ENCODE assay signal across 24 cellular contexts in genomic region chr1:98427664-98428063, GRCh38.
DNase-seq lines count a peak whose midpoint lies in the region; ATAC-seq, FAIRE-seq and TF ChIP-seq lines count a peak whose summit lies in the region.
"Had no signal": no experiment of that assay in that cellular context is flagged by ENCODE, and none has a peak within 500 bp of the region (broad histone marks: within the 10 kb centered on the region; RNA-seq: fewer than 3 reads in every experiment).

No MANE protein-coding gene starts in this region.

- no peaks in the 10 kb centered on the region for H3K79me1 ChIP-seq in H1 (ENCODE audit: low read depth, low read length)

- TF ChIP-seq POLR2A in H54 (IDR thresholded peaks at IDR 0.05; ENCODE audit: low read depth, low read length): no peak
- no peak for TF ChIP-seq POLR2A in H1 (IDR thresholded peaks at IDR 0.05; ENCODE audit: control extremely low read depth in 1 of 2, low read depth in 2 of 2, low read length in 2 of 2)

- no peak overlapping the region for H3K56ac ChIP-seq in H1 (replicated peaks; ENCODE audit: insufficient read length, low read depth, low read length)

- no peak overlapping the region for H2BK20ac ChIP-seq in H1 (ENCODE audit: low read length)

- no peak overlapping the region for H3K14ac ChIP-seq in H1 (ENCODE audit: insufficient read length)

- H3K27me3 ChIP-seq in H1 (replicated peaks in 1 of 4; ENCODE audit: control insufficient read depth in 3 of 4, extremely low read depth in 1 of 4, insufficient read depth in 3 of 4, low read length in 3 of 4): peaks cover 0 to 1% (median 0%) of the 10 kb centered on the region in 4 experiments; a peak in 1 of 7 replicates
- no peaks in the 10 kb centered on the region for H3K27me3 ChIP-seq in foreskin keratinocyte
- H3K27me3 ChIP-seq: BE2C; BLaER1 treated with 17β-estradiol and CSF1 and Interleukin-3, amounts not matched to agents 10 nM and 100 nM had no signal

- no peak overlapping the region for H2BK15ac ChIP-seq in H1 (ENCODE audit: low read length)

- TF ChIP-seq EP300 in H1 (IDR thresholded peaks at IDR 0.05; ENCODE audit: borderline replicate concordance in 1 of 2, low read depth in 2 of 2, low read length in 2 of 2): no peak

- H3K4ac ChIP-seq in H1 (replicated peaks; ENCODE audit: insufficient read length, low read depth, low read length): peak overlapping the region; percentile 48

- H2BK120ac ChIP-seq in H1 (replicated peaks; ENCODE audit: low read depth, low read length): no peak overlapping the region

- H3K4me2 ChIP-seq in H1 (ENCODE audit: insufficient read depth in 1 of 2, low read depth in 2 of 2, low read length in 2 of 2): no peak overlapping the region
- H3K4me2 ChIP-seq: A549 had no signal

- H4K91ac ChIP-seq in H1 (replicated peaks; ENCODE audit: insufficient read length, low read length): no peak overlapping the region

- no peak overlapping the region for H3K18ac ChIP-seq in H1 (ENCODE audit: extremely low read depth, low read length)

- H3K23ac ChIP-seq in H1 (ENCODE audit: insufficient read length): no peak overlapping the region

- H3K9me3 ChIP-seq in H1 (ENCODE audit: insufficient read depth in 2 of 2, low read depth in 1 of 2, low read length in 1 of 2): no peaks in the 10 kb centered on the region
- H3K9me3 ChIP-seq: A549, BE2C had no signal

- no peak overlapping the region for H4K8ac ChIP-seq in H1 (ENCODE audit: extremely low read depth, insufficient read depth, low read length)

- TF ChIP-seq RAD21 in H1 (IDR thresholded peaks at IDR 0.05 in 1 of 2, conservative IDR thresholded peaks at IDR 0.05 in 1 of 2; ENCODE audit: low read depth in 2 of 2, low read length in 2 of 2): no peak

- H2BK5ac ChIP-seq in H1 (ENCODE audit: low read depth, low read length): no peak overlapping the region

- CTCF ChIA-PET in H1 (lab: Charles Lee; ENCODE audit: partially characterized antibody): no interaction called here

- no peak overlapping the region for H3K9ac ChIP-seq in H1 (replicated peaks in 1 of 4; ENCODE audit: extremely low read depth in 1 of 4, low read depth in 3 of 4, low read length in 3 of 4)
- H3K9ac ChIP-seq: BLaER1 treated with 17β-estradiol and CSF1 and Interleukin-3, amounts not matched to agents 10 nM and 100 nM had no signal

- H3K4me1 ChIP-seq in H1 (replicated peaks in 1 of 4; ENCODE audit: control insufficient read depth in 3 of 4, insufficient read depth in 4 of 4, low read length in 3 of 4): no peaks in the 10 kb centered on the region
- no peaks in the 10 kb centered on the region for H3K4me1 ChIP-seq in foreskin keratinocyte

- POLR2A ChIA-PET in H1 (lab: Charles Lee; ENCODE audit: partially characterized antibody): no interaction called here

- H3K23me2 ChIP-seq in H1 (ENCODE audit: low read depth, low read length): peaks cover 2% of the 10 kb centered on the region; the same call in 1 of the 2 replicates

- H3K27ac ChIP-seq in H1 (ENCODE audit: low read depth, low read length) (no peak overlapping the region), foreskin keratinocyte (no peak overlapping the region)
- H3K27ac ChIP-seq: A549 had no signal

- H3K4me3 ChIP-seq in H1 (ENCODE audit: extremely low read depth in 1 of 4, insufficient read depth in 2 of 4, low read depth in 3 of 4, low read length in 4 of 4): no peak overlapping the region
- H3K4me3 ChIP-seq: A549; BLaER1 treated with 17β-estradiol and CSF1 and Interleukin-3, amounts not matched to agents 10 nM and 100 nM had no signal

- WGBS in H1 (ENCODE audit: extremely low coverage in 1 of 2, insufficient coverage in 1 of 2, insufficient read length in 1 of 2, insufficient replicate concordance in 2 of 2, low coverage in 1 of 2, low lambda C conversion rate in 2 of 2, missing lambda C conversion rate in 1 of 2), 2 experiments: 58% methylated on average over 3 of the region's 3 CpGs; no CpG with 5 or more reads in 1 of the 2 experiments

- H3K79me2 ChIP-seq in H1 (ENCODE audit: control insufficient read depth in 1 of 2, insufficient read depth in 2 of 2, low read length in 2 of 2): no peaks in the 10 kb centered on the region

- peak; percentile 8 for FAIRE-seq in GM19239 (lab: Jason Lieb, UNC)
- peak; percentile 61 for FAIRE-seq in H54 (lab: Jason Lieb, UNC)
- no peak for FAIRE-seq in H1 (lab: Jason Lieb, UNC)
- FAIRE-seq: A549, D721Med, GM12891 had no signal

- H4K5ac ChIP-seq in H1 (ENCODE audit: insufficient read length, low read depth, low read length): no peak overlapping the region

- no peak overlapping the region for H2BK12ac ChIP-seq in H1 (ENCODE audit: low read depth, low read length)

- TF ChIP-seq CTCF in H1 (IDR thresholded peaks at IDR 0.05; ENCODE audit: control extremely low read depth in 1 of 3, insufficient read depth in 1 of 3, low read depth in 1 of 3, low read length in 3 of 3) (no peak), foreskin keratinocyte (conservative IDR thresholded peaks at IDR 0.05) (no peak)

- H2AFZ ChIP-seq in H1 (ENCODE audit: low read length): no peak overlapping the region

- ATAC-seq in left lobe of liver (peak; percentile 12), GM21529 (IDR thresholded peaks at IDR 0.05; ENCODE audit: unreplicated experiment) (no peak), foreskin keratinocyte (no peak), GM18502 (IDR thresholded peaks at IDR 0.05; ENCODE audit: poor library complexity, unreplicated experiment) (no peak)
- ATAC-seq: A549, HCT116 had no signal

- H2AK5ac ChIP-seq in H1 (ENCODE audit: low read depth, low read length): no peak overlapping the region

- no peak for DNase-seq in GM19239 (ENCODE audit: insufficient read length, low spot score)
- DNase-seq in H54 (ENCODE audit: insufficient read length, low spot score): no peak
- no peak for DNase-seq in H1 (ENCODE audit: low read depth in 1 of 2, low spot score in 2 of 2)
- no peak for DNase-seq in left lobe of liver (ENCODE audit: low spot score)
- DNase-seq in foreskin keratinocyte: no peak
- DNase-seq in HuH-7 (ENCODE audit: low spot score): no peak
- DNase-seq: 8988T; ACHN; AML-193; BE2C; CD4-positive, alpha-beta T cell; CD8-positive, alpha-beta memory T cell; DMS 273 treated with DMSO at 0.1 percent for 48 hours; DMS79 treated with DMSO at 0.1 percent for 48 hours; GF-D8; GOT3; H9 had no signal

- H3K36me3 ChIP-seq in H1 (ENCODE audit: control insufficient read depth in 2 of 4, insufficient read depth in 4 of 4, low read length in 3 of 4): no peaks in the 10 kb centered on the region
- H3K36me3 ChIP-seq: BE2C; BLaER1 treated with 17β-estradiol and CSF1 and Interleukin-3, amounts not matched to agents 10 nM and 100 nM had no signal

- H4K20me1 ChIP-seq in H1 (replicated peaks in 1 of 2; ENCODE audit: control insufficient read depth in 1 of 2, insufficient read depth in 2 of 2, low read length in 2 of 2): no peaks in the 10 kb centered on the region
- H4K20me1 ChIP-seq: BLaER1 treated with 17β-estradiol and CSF1 and Interleukin-3, amounts not matched to agents 10 nM and 100 nM had no signal

TF ChIP-seq in H1, 55 proteins besides CTCF, POLR2A, EP300 and RAD21:
- no peak for TF ChIP-seq HDAC2 (IDR thresholded peaks at IDR 0.05; ENCODE audit: borderline replicate concordance in 1 of 2, low read depth in 2 of 2, low read length in 2 of 2)
- no peak for TF ChIP-seq GTF2F1 (IDR thresholded peaks at IDR 0.05; ENCODE audit: borderline replicate concordance, low read depth, low read length)
TF ChIP-seq in H1: peak in this region for 0.
